Comparison of ENCODE assay signal across 11 cellular contexts in genomic region chr17:20998571-20999043, GRCh38. TPM values are rescaled to one million over a fixed set of nuclear protein-coding genes. Genes with fewer than 3 reads are reported as not detected.
A peak's percentile ranks its signal among the peaks of the same experiment; 100 is the strongest.
DNase-seq lines count a peak whose midpoint lies in the region; ATAC-seq and TF ChIP-seq lines count a peak whose summit lies in the region.
"Had no signal": no experiment of that assay in that cellular context is flagged by ENCODE, and none has a peak within 500 bp of the region (broad histone marks: within the 10 kb centered on the region; RNA-seq: fewer than 3 reads in every experiment).

No MANE protein-coding gene starts in this region.

- peaks cover 44% of the 10 kb centered on the region for H3K4me1 ChIP-seq in CD8-positive, alpha-beta T cell (ENCODE audit: insufficient read depth, low read length)
- H3K4me1 ChIP-seq in Karpas-422 (ENCODE audit: low read length) (no peaks in the 10 kb centered on the region), osteoblast (ENCODE audit: insufficient read depth, low read length) (peaks cover 37% of the 10 kb centered on the region)
- no peaks in the 10 kb centered on the region for H3K4me1 ChIP-seq in effector memory CD4-positive, alpha-beta T cell (ENCODE audit: control insufficient read depth, insufficient read depth, low read length, poor library complexity, severe bottlenecking)

- no peaks in the 10 kb centered on the region for H3K9me3 Mint-ChIP-seq in CD8-positive, alpha-beta T cell

- H3K9me3 ChIP-seq in CD8-positive, alpha-beta T cell (ENCODE audit: low read length): no peaks in the 10 kb centered on the region
- H3K9me3 ChIP-seq in Karpas-422 (ENCODE audit: low read length) (no peaks in the 10 kb centered on the region), osteoblast (ENCODE audit: low read depth, low read length) (no peaks in the 10 kb centered on the region)
- no peaks in the 10 kb centered on the region for H3K9me3 ChIP-seq in effector memory CD4-positive, alpha-beta T cell (ENCODE audit: control insufficient read depth, low read length)

- no peaks in the 10 kb centered on the region for H3K27me3 ChIP-seq in CD8-positive, alpha-beta T cell (ENCODE audit: insufficient read depth, low read length)
- H3K27me3 ChIP-seq in Karpas-422 (ENCODE audit: low read length) (no peaks in the 10 kb centered on the region), osteoblast (ENCODE audit: insufficient read depth, low read length) (no peaks in the 10 kb centered on the region), H7 (ENCODE audit: control insufficient read depth, insufficient read depth, low read length) (no peaks in the 10 kb centered on the region)
- no peaks in the 10 kb centered on the region for H3K27me3 ChIP-seq in effector memory CD4-positive, alpha-beta T cell (replicated peaks; ENCODE audit: control insufficient read depth, insufficient read depth, low read length, poor library complexity, severe bottlenecking)

- H3K4me2 ChIP-seq in Karpas-422 (ENCODE audit: low read depth, low read length, poor library complexity, severe bottlenecking): no peak overlapping the region
- H3K4me2 ChIP-seq in osteoblast (ENCODE audit: insufficient read depth, low read length): no peak overlapping the region

- TF ChIP-seq CTCF in CD8-positive, alpha-beta T cell (IDR thresholded peaks at IDR 0.05): no peak
- TF ChIP-seq CTCF in osteoblast (IDR thresholded peaks at IDR 0.05; ENCODE audit: extremely low read depth, low read depth, low read length): no peak

- H3K4me1 Mint-ChIP-seq in CD8-positive, alpha-beta T cell (ENCODE audit: low read depth): peaks cover 42% of the 10 kb centered on the region

- peaks cover 37% of the 10 kb centered on the region for H3K36me3 Mint-ChIP-seq in CD8-positive, alpha-beta T cell

- no peak overlapping the region for H2AFZ ChIP-seq in Karpas-422 (ENCODE audit: low read length)
- H2AFZ ChIP-seq in osteoblast (ENCODE audit: low read length): no peak overlapping the region

- H4K20me1 ChIP-seq in Karpas-422 (ENCODE audit: insufficient read depth, low read depth, low read length) (peaks cover 39% of the 10 kb centered on the region), osteoblast (ENCODE audit: insufficient read depth, low read length) (peaks cover 55% of the 10 kb centered on the region)

- no peak for ATAC-seq in CD8-positive, alpha-beta T cell

- H3K27me3 Mint-ChIP-seq in CD8-positive, alpha-beta T cell (ENCODE audit: low read depth): no peaks in the 10 kb centered on the region

- H3K27ac Mint-ChIP-seq in CD8-positive, alpha-beta T cell: peak overlapping the region; percentile 85

- no peaks in the 10 kb centered on the region for H3K9me2 ChIP-seq in Karpas-422 (replicated peaks; ENCODE audit: insufficient read depth, low read length)

- POLR2A ChIA-PET in CD8-positive, alpha-beta T cell (lab: Charles Lee): no interaction called here

- CTCF ChIA-PET in CD8-positive, alpha-beta T cell (lab: Charles Lee): interaction anchor here (1.4 kb wide), 1 partner anchor 16 kb away, joined by 4 read pairs; no protein-coding TSS in a partner anchor

- H3K79me2 ChIP-seq in Karpas-422 (ENCODE audit: low read length) (no peaks in the 10 kb centered on the region), osteoblast (ENCODE audit: insufficient read depth, low read length) (peaks cover 42% of the 10 kb centered on the region)

- H3K27ac ChIP-seq in CD8-positive, alpha-beta T cell (ENCODE audit: low read depth, low read length): no peak overlapping the region
- no peak overlapping the region for H3K27ac ChIP-seq in Karpas-422 (ENCODE audit: low read length)
- H3K27ac ChIP-seq in osteoblast (ENCODE audit: low read depth, low read length): peak overlapping the region; percentile 67
- H3K27ac ChIP-seq in effector memory CD4-positive, alpha-beta T cell (ENCODE audit: insufficient read depth, low read length, poor library complexity, severe bottlenecking): no peak overlapping the region

- DNase-seq in CD8-positive, alpha-beta T cell: no peak
- peak; percentile 47 for DNase-seq in Karpas-422
- peak; percentile 52 for DNase-seq in cerebellar cortex (ENCODE audit: low spot score)
- DNase-seq in osteoblast (ENCODE audit: insufficient read length, low spot score, missing footprints): no peak
- no peak for DNase-seq in H7
- DNase-seq in posterior cingulate gyrus: no peak
- no peak for DNase-seq in H4 (ENCODE audit: low spot score)
- no peak for DNase-seq in effector memory CD4-positive, alpha-beta T cell
- DNase-seq: activated CD4-positive, alpha-beta T cell treated with anti-CD3 and anti-CD28 coated beads for 1 hour; central memory CD4-positive, alpha-beta T cell; NCI-H1092 treated with DMSO at 0.1 percent for 48 hours had no signal

- H3K4me3 ChIP-seq in CD8-positive, alpha-beta T cell (ENCODE audit: low read depth, low read length): no peak overlapping the region
- H3K4me3 ChIP-seq in Karpas-422 (ENCODE audit: low read length) (no peak overlapping the region), osteoblast (ENCODE audit: insufficient read depth, low read length) (no peak overlapping the region), H7 (ENCODE audit: insufficient read depth, low read depth, low read length) (no peak overlapping the region)
- H3K4me3 ChIP-seq in effector memory CD4-positive, alpha-beta T cell (ENCODE audit: insufficient read depth, low read depth, low read length, poor library complexity, severe bottlenecking): no peak overlapping the region

- intact Hi-C loops in CD8-positive, alpha-beta T cell (cut with DNase I, micrococcal nuclease): no loop called here
- intact Hi-C loops in posterior cingulate gyrus (cut with DNase I): no loop called here

- no peak overlapping the region for H3K9ac ChIP-seq in Karpas-422 (ENCODE audit: low read length)

- H3K4me3 Mint-ChIP-seq in CD8-positive, alpha-beta T cell: no peak overlapping the region

- peaks cover 11% of the 10 kb centered on the region for H3K36me3 ChIP-seq in CD8-positive, alpha-beta T cell (ENCODE audit: insufficient read depth, low read length)
- peaks cover 13% of the 10 kb centered on the region; the same call in 1 of the 2 replicates for H3K36me3 ChIP-seq in Karpas-422 (ENCODE audit: insufficient read depth, low read length)
- H3K36me3 ChIP-seq in osteoblast (ENCODE audit: insufficient read depth, low read length): peaks cover 39% of the 10 kb centered on the region
- H3K36me3 ChIP-seq in H7 (replicated peaks; ENCODE audit: control insufficient read depth, insufficient read depth, low read length): peaks cover 22% of the 10 kb centered on the region
- peaks cover 30% of the 10 kb centered on the region for H3K36me3 ChIP-seq in effector memory CD4-positive, alpha-beta T cell (ENCODE audit: control insufficient read depth, insufficient read depth, low read length)

RNA-seq across cellular contexts. Expression of gene USP22, which starts 44.2 kb away (rescaled TPM):
- 100 to 1,000 TPM; 177 to 190 TPM for total RNA-seq in CD8-positive, alpha-beta T cell
- total RNA-seq in Karpas-422 (2014; rRNA removed; shearing (Covaris generic); ENCODE audit: low replicate concordance): 133 and 149 TPM in 2 replicates
- total RNA-seq in osteoblast: 271 and 293 TPM in 2 replicates
- total RNA-seq in H7 (2014; rRNA removed; shearing (Covaris generic)): 432 and 539 TPM in 2 replicates
- 139 and 179 TPM in 2 replicates for total RNA-seq in H4 (2014; rRNA removed; shearing (Covaris generic))

Comparison
In these comparisons a context has a peak if more than half of its experiments do, and no peak if none do; other contexts are left out.
1. DNase-seq: peak in Karpas-422 (single experiment) and cerebellar cortex (single experiment); none in CD8-positive, alpha-beta T cell (0 of 7), osteoblast (single experiment), H7 (single experiment), posterior cingulate gyrus (0 of 10), H4 (single experiment) and effector memory CD4-positive, alpha-beta T cell (0 of 3).